Comparison of ENCODE assay signal across 8 cellular contexts in the genomic region with DNA sequence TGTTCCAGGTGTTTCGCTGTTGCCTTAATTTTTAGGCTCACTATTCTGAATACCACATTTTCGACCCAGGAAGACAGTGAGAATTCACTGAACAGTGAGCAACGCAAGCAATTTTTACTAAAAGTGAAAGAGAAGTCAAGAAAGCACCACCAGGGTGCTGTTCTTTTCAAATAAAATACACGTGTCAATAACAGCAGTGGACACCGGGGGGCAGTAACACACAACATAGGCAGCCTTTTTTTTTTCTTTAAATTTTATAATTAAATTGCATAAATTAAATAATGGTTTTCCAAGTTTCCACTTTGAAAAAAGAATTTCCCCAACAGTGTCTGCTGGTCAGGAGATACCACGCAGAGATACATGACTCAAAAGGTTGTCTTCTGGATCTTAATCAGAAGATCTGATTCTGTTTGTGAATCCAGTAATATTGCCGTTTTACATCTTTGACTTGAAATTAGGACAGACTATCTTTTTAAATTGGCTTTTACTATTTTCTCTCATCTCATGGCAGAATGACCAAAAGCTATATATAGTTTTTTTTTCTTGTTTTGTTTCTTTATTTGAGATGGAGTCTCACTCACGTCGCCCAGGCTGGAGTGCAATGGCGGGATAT. TPM values are rescaled to one million over a fixed set of nuclear protein-coding genes. Genes with fewer than 3 reads are reported as not detected.
DNase-seq lines count a peak whose midpoint lies in the region; ATAC-seq and TF ChIP-seq lines count a peak whose summit lies in the region.

No MANE protein-coding gene starts in this region.

- CTCF ChIA-PET in Panc1 (lab: Charles Lee): no interaction called here

- no peaks in the 10 kb centered on the region for H3K9me3 Mint-ChIP-seq in endodermal cell

- H3K4me3 ChIP-seq in Panc1 (ENCODE audit: low read depth in 2 of 2, low read length in 2 of 2): no peak overlapping the region
- H3K4me3 ChIP-seq in endodermal cell (ENCODE audit: low read length): no peak overlapping the region
- no peak overlapping the region for H3K4me3 ChIP-seq in neuronal stem cell (ENCODE audit: low read length in 2 of 2)

- no peak overlapping the region for H2BK12ac ChIP-seq in neuronal stem cell (ENCODE audit: low read length)

- H3K27ac Mint-ChIP-seq in endodermal cell: no peak overlapping the region

- no peaks in the 10 kb centered on the region for H3K27me3 Mint-ChIP-seq in endodermal cell (ENCODE audit: insufficient read depth)

- in situ Hi-C loops in Panc1 (cut with HindIII; ENCODE audit: low pct_unique_long_range_greater_than_20kb, low sequenced_read_pairs): no loop called here

- no peak overlapping the region for H4K8ac ChIP-seq in neuronal stem cell (ENCODE audit: low read depth, low read length)

- ATAC-seq in GM19395 (IDR thresholded peaks at IDR 0.05; ENCODE audit: unreplicated experiment) (peak; percentile 91), HG03439 (IDR thresholded peaks at IDR 0.05; ENCODE audit: unreplicated experiment) (peak; percentile 88), Panc1 (no peak)

- H3K14ac ChIP-seq in neuronal stem cell (ENCODE audit: low read length): no peak overlapping the region

- H2BK15ac ChIP-seq in neuronal stem cell (ENCODE audit: low read length): no peak overlapping the region

- H3K9ac ChIP-seq in endodermal cell (ENCODE audit: extremely low read depth, low read length, poor library complexity, severe bottlenecking): no peak overlapping the region
- H3K9ac ChIP-seq in neuronal stem cell (ENCODE audit: low read depth, low read length, poor library complexity): no peak overlapping the region

- no peaks in the 10 kb centered on the region for H3K9me3 ChIP-seq in Panc1 (ENCODE audit: control insufficient read depth, insufficient read depth, low read depth, low read length)
- H3K9me3 ChIP-seq in endodermal cell (ENCODE audit: control insufficient read depth, low read length): no peaks in the 10 kb centered on the region
- H3K9me3 ChIP-seq in neuronal stem cell (replicated peaks in 1 of 2; ENCODE audit: control insufficient read depth in 2 of 2, insufficient read depth in 1 of 2, low read depth in 1 of 2, low read length in 2 of 2): no peaks in the 10 kb centered on the region

- H2BK120ac ChIP-seq in neuronal stem cell (ENCODE audit: low read depth, low read length): no peak overlapping the region

- no peak overlapping the region for H2BK5ac ChIP-seq in neuronal stem cell (ENCODE audit: low read length)

- H3K36me3 Mint-ChIP-seq in endodermal cell (ENCODE audit: low read depth): no peaks in the 10 kb centered on the region

- POLR2A ChIA-PET in Panc1 (lab: Charles Lee): no interaction called here

- H3K36me3 ChIP-seq in Panc1 (ENCODE audit: control insufficient read depth, insufficient read depth, low read length) (no peaks in the 10 kb centered on the region), endodermal cell (ENCODE audit: control insufficient read depth, insufficient read depth, low read length) (no peaks in the 10 kb centered on the region), neuronal stem cell (replicated peaks in 1 of 2; ENCODE audit: control insufficient read depth in 2 of 2, insufficient read depth in 2 of 2, low read length in 2 of 2) (no peaks in the 10 kb centered on the region)

- no peak overlapping the region for H4K91ac ChIP-seq in neuronal stem cell (ENCODE audit: low read depth, low read length, poor library complexity)

- H3K18ac ChIP-seq in neuronal stem cell (ENCODE audit: low read length): no peak overlapping the region

- intact Hi-C loops in Panc1 (cut with micrococcal nuclease; ENCODE audit: unreplicated experiment): loop anchor here (5.0 kb wide), 1 partner anchor 271 kb away; no protein-coding TSS in a partner anchor

- no peaks in the 10 kb centered on the region for H3K79me1 ChIP-seq in neuronal stem cell (ENCODE audit: low read depth, low read length)

- H3K27me3 ChIP-seq in Panc1 (ENCODE audit: control insufficient read depth, insufficient read depth, low read length) (no peaks in the 10 kb centered on the region; the same call in 1 of the 2 replicates), endodermal cell (ENCODE audit: control insufficient read depth, insufficient read depth, low read length, poor library complexity, severe bottlenecking) (no peaks in the 10 kb centered on the region), neuronal stem cell (ENCODE audit: control insufficient read depth in 3 of 3, insufficient read depth in 3 of 3, low read depth in 1 of 3, low read length in 3 of 3) (no peaks in the 10 kb centered on the region)

- peak overlapping the region; percentile 50 for H2AFZ ChIP-seq in neuronal stem cell (ENCODE audit: low read length)

- no TSS peak for BruUV-seq in Panc1 (replicated peaks; lab: Mats Ljungman, UMichigan)

- H3K4me3 Mint-ChIP-seq in endodermal cell: no peak overlapping the region

- H3K23ac ChIP-seq in neuronal stem cell (ENCODE audit: low read depth, low read length, poor library complexity): no peak overlapping the region

- H3K4me2 ChIP-seq in neuronal stem cell (ENCODE audit: insufficient read depth, low read length, poor library complexity, severe bottlenecking): no peak overlapping the region

- DNase-seq in NCI-H2196 (lab: John Stamatoyannopoulos, UW; ENCODE audit: unreplicated experiment) (peak; percentile 48), NCI-H2196 treated with DMSO at 0.1 percent for 48 hours (lab: John Stamatoyannopoulos, UW; ENCODE audit: unreplicated experiment) (no peak), Panc1 (ENCODE audit: low read depth, low spot score) (peak; percentile 7), endodermal cell (peak; percentile 81), neuronal stem cell (ENCODE audit: low spot score) (peak; percentile 36), T-helper 1 cell (no peak)

- H3K4me1 ChIP-seq in Panc1 (ENCODE audit: control insufficient read depth, insufficient read depth, low read length) (no peaks in the 10 kb centered on the region), endodermal cell (ENCODE audit: control insufficient read depth, insufficient read depth, low read length) (no peaks in the 10 kb centered on the region), neuronal stem cell (ENCODE audit: control insufficient read depth in 2 of 2, insufficient read depth in 1 of 2, low read depth in 1 of 2, low read length in 2 of 2) (no peaks in the 10 kb centered on the region)

- H3K4me1 Mint-ChIP-seq in endodermal cell: no peaks in the 10 kb centered on the region

- H2AK5ac ChIP-seq in neuronal stem cell (ENCODE audit: low read depth, low read length): no peak overlapping the region

- WGBS in endodermal cell (ENCODE audit: insufficient coverage in 1 of 2, insufficient read length in 1 of 2), 2 experiments: 50 to 65% methylated on average over 7 to 10 of the region's 10 CpGs
- WGBS in neuronal stem cell (ENCODE audit: extremely low coverage in 2 of 2, insufficient read length in 2 of 2, insufficient replicate concordance in 1 of 2), 2 donors: no CpG with 5 or more reads among the region's 10 CpGs

- H3K27ac ChIP-seq in Panc1 (ENCODE audit: low read length): no peak overlapping the region
- no peak overlapping the region for H3K27ac ChIP-seq in endodermal cell (ENCODE audit: low read depth, low read length)
- no peak overlapping the region for H3K27ac ChIP-seq in neuronal stem cell (replicated peaks; ENCODE audit: low read length)

- TF ChIP-seq CTCF in Panc1 (IDR thresholded peaks at IDR 0.05) (peak; percentile 56), endodermal cell (conservative IDR thresholded peaks at IDR 0.05) (peak; percentile 92)

- no peak overlapping the region for H3K4ac ChIP-seq in neuronal stem cell (ENCODE audit: low read length)

RNA-seq across cellular contexts. Expression of gene SH3GL2, which starts 47.1 kb away (rescaled TPM):
- total RNA-seq in Panc1 (2021; ENCODE audit: unreplicated experiment) (not detected), endodermal cell (1 to 10 TPM; 3.7 to 7.7 TPM)
- not detected for polyA plus RNA-seq in Panc1 (2012; ENCODE audit: insufficient read length)
- polyA plus RNA-seq in endodermal cell (2013, experiment 1 of 2): 1.00 TPM
- polyA plus RNA-seq in endodermal cell (2013, experiment 2 of 2): 0.75 TPM
- polyA plus RNA-seq in neuronal stem cell (2013, experiment 1 of 2): 1.2 TPM
- 1.1 TPM for polyA plus RNA-seq in neuronal stem cell (2013, experiment 2 of 2)

Comparison
In these comparisons a context has a peak if more than half of its experiments do, and no peak if none do; other contexts are left out.
1. DNase-seq: peak in NCI-H2196 (single experiment), Panc1 (single experiment), endodermal cell (single experiment) and neuronal stem cell (single experiment); none in NCI-H2196 treated with DMSO at 0.1 percent for 48 hours (single experiment) and T-helper 1 cell (0 of 5).